ENCODE assay signal across 13 cellular contexts in genomic region chr14:55386037-55386798, GRCh38. TPM values are rescaled to one million over a fixed set of nuclear protein-coding genes. Genes with fewer than 3 reads are reported as not detected.
DNase-seq lines count a peak whose midpoint lies in the region; ATAC-seq and TF ChIP-seq lines count a peak whose summit lies in the region.
"Had no signal": no experiment of that assay in that cellular context is flagged by ENCODE, and none has a peak within 500 bp of the region (broad histone marks: within the 10 kb centered on the region; RNA-seq: fewer than 3 reads in every experiment).

No MANE protein-coding gene starts in this region.

- H3K9me3 ChIP-seq in CD4-positive, alpha-beta memory T cell (ENCODE audit: control insufficient read depth in 1 of 2, low read length in 2 of 2), result no peaks in the 10 kb centered on the region

- DNase-seq in CD4-positive, alpha-beta memory T cell, result peak in 4 of 5 donors; percentile 13 to 39 (median 16)
- DNase-seq in NCI-H2227 treated with DMSO at 0.1 percent for 48 hours (lab: John Stamatoyannopoulos, UW), result peak; percentile 29
- peak; percentile 20 for DNase-seq in natural killer cell
- DNase-seq in COLO668 (lab: John Stamatoyannopoulos, UW; ENCODE audit: unreplicated experiment), result no peak
- no peak for DNase-seq in NCI-H1092 treated with DMSO at 0.1 percent for 48 hours (lab: John Stamatoyannopoulos, UW)
- no peak for DNase-seq in SIG-M5 treated with dmso at 0.1 percent for 504 hours (lab: John Stamatoyannopoulos, UW; ENCODE audit: unreplicated experiment)
- no peak for DNase-seq in NCI-H2081 treated with DMSO at 0.1 percent for 48 hours (lab: John Stamatoyannopoulos, UW)
- DNase-seq: HCEC 1CT had no signal

- H3K27me3 ChIP-seq in CD4-positive, alpha-beta memory T cell (ENCODE audit: insufficient read depth, low read length), result no peaks in the 10 kb centered on the region
- H3K27me3 ChIP-seq: SJCRH30 had no signal

- H3K4me3 ChIP-seq in CD4-positive, alpha-beta memory T cell (ENCODE audit: low read length in 2 of 2), result peak overlapping the region in 1 of 2 donors; percentile 23
- H3K4me3 ChIP-seq: SJCRH30 had no signal

- peak; percentile 65 to 79 (median 75) for ATAC-seq in natural killer cell

- H3K4me1 Mint-ChIP-seq in CD4-positive, alpha-beta memory T cell, result peaks cover 24 to 39% (median 25%) of the 10 kb centered on the region in 4 donors
- peaks cover 44% of the 10 kb centered on the region for H3K4me1 Mint-ChIP-seq in activated naive CD8-positive, alpha-beta T cell (ENCODE audit: low read depth)
- peaks cover 14 to 18% of the 10 kb centered on the region in 2 donors for H3K4me1 Mint-ChIP-seq in natural killer cell
- H3K4me1 Mint-ChIP-seq: CD14-positive monocyte had no signal

- H3K27ac Mint-ChIP-seq in CD4-positive, alpha-beta memory T cell, result peak overlapping the region; percentile 83 to 98 (median 93)
- peak overlapping the region; percentile 97 for H3K27ac Mint-ChIP-seq in activated naive CD8-positive, alpha-beta T cell
- H3K27ac Mint-ChIP-seq in natural killer cell, result peak overlapping the region; percentile 78 to 94

- TF ChIP-seq CTCF in natural killer cell (IDR thresholded peaks at IDR 0.05), result no peak

- intact Hi-C loops in CD4-positive, alpha-beta memory T cell (cut with micrococcal nuclease), result no loop called here
- intact Hi-C loops in natural killer cell (cut with micrococcal nuclease), result no loop called here

- peaks cover 19% of the 10 kb centered on the region for H3K4me1 ChIP-seq in CD4-positive, alpha-beta memory T cell (ENCODE audit: insufficient read depth, low read length)

- H3K36me3 ChIP-seq in CD4-positive, alpha-beta memory T cell (ENCODE audit: insufficient read depth, low read length), result peaks cover 11% of the 10 kb centered on the region

- no peaks in the 10 kb centered on the region for H3K9me3 Mint-ChIP-seq in CD4-positive, alpha-beta memory T cell
- peaks cover 3% of the 10 kb centered on the region for H3K9me3 Mint-ChIP-seq in activated naive CD8-positive, alpha-beta T cell (ENCODE audit: low read depth)
- no peaks in the 10 kb centered on the region for H3K9me3 Mint-ChIP-seq in natural killer cell

- no peaks in the 10 kb centered on the region for H3K27me3 Mint-ChIP-seq in CD4-positive, alpha-beta memory T cell
- no peaks in the 10 kb centered on the region for H3K27me3 Mint-ChIP-seq in activated naive CD8-positive, alpha-beta T cell
- no peaks in the 10 kb centered on the region for H3K27me3 Mint-ChIP-seq in natural killer cell (ENCODE audit: low read depth in 2 of 2)

- H3K27ac ChIP-seq in CD4-positive, alpha-beta memory T cell (ENCODE audit: low read depth, low read length), result peak overlapping the region; percentile 59
- H3K27ac ChIP-seq: SJCRH30 had no signal

- POLR2A ChIA-PET in CD4-positive, alpha-beta memory T cell (lab: Charles Lee; ENCODE audit: partially characterized antibody), result interaction anchor here (1.0 to 2.1 kb wide), 3 partner anchors 11 to 114 kb away, joined by 3 to 14 read pairs (median 3); no protein-coding TSS in a partner anchor

- H3K36me3 Mint-ChIP-seq in CD4-positive, alpha-beta memory T cell, result peaks cover 55 to 70% of the 10 kb centered on the region in 2 donors
- peaks cover 29% of the 10 kb centered on the region for H3K36me3 Mint-ChIP-seq in activated naive CD8-positive, alpha-beta T cell
- peaks cover 18% of the 10 kb centered on the region for H3K36me3 Mint-ChIP-seq in natural killer cell

- CTCF ChIA-PET in CD4-positive, alpha-beta memory T cell (lab: Charles Lee; ENCODE audit: partially characterized antibody), result interaction anchor here (1.7 to 1.9 kb wide), 2 partner anchors 19 to 116 kb away, joined by 4 to 10 read pairs; partner anchors contain the start of gene FBXO34

- H3K4me3 Mint-ChIP-seq in CD4-positive, alpha-beta memory T cell, result peak overlapping the region; percentile 56 to 86 (median 84)
- peak overlapping the region; percentile 70 for H3K4me3 Mint-ChIP-seq in activated naive CD8-positive, alpha-beta T cell
- peak overlapping the region; percentile 88 for H3K4me3 Mint-ChIP-seq in natural killer cell
- H3K4me3 Mint-ChIP-seq: CD14-positive monocyte had no signal

RNA-seq across cellular contexts. Expression of gene ATG14, which starts 25.4 kb away (rescaled TPM):
- 10 to 100 TPM; 18.3 to 18.4 TPM for total RNA-seq in CD4-positive, alpha-beta memory T cell
- 1 to 10 TPM; 2.5 to 8.3 TPM for polyA plus RNA-seq in CD4-positive, alpha-beta memory T cell
- total RNA-seq in natural killer cell, result 10 to 100 TPM; 18.1 to 23.1 (median 20.5) TPM

RNA-seq across cellular contexts. Expression of gene TBPL2, which starts 54.2 kb away (rescaled TPM):
- not detected for total RNA-seq in CD4-positive, alpha-beta memory T cell
- not detected for polyA plus RNA-seq in CD4-positive, alpha-beta memory T cell
- not detected for total RNA-seq in natural killer cell
- total RNA-seq: epithelial cell of proximal tubule, SJCRH30, temporal lobe had no signal
- polyA plus RNA-seq: CD14-positive monocyte had no signal

Comparison
In these comparisons a context has a peak if more than half of its experiments do, and no peak if none do; other contexts are left out.
1. DNase-seq: peak in CD4-positive, alpha-beta memory T cell (4 of 5), NCI-H2227 treated with DMSO at 0.1 percent for 48 hours (single experiment) and natural killer cell (single experiment); none in COLO668 (single experiment), NCI-H1092 treated with DMSO at 0.1 percent for 48 hours (single experiment), SIG-M5 treated with dmso at 0.1 percent for 504 hours (single experiment) and NCI-H2081 treated with DMSO at 0.1 percent for 48 hours (single experiment).
2. Peak in every context shown above with its lines, with median percentiles within 50 percentile points of each other: H3K27ac Mint-ChIP-seq and H3K4me3 Mint-ChIP-seq.